16 cellular contexts compared by ENCODE assay signal in the genomic region with DNA sequence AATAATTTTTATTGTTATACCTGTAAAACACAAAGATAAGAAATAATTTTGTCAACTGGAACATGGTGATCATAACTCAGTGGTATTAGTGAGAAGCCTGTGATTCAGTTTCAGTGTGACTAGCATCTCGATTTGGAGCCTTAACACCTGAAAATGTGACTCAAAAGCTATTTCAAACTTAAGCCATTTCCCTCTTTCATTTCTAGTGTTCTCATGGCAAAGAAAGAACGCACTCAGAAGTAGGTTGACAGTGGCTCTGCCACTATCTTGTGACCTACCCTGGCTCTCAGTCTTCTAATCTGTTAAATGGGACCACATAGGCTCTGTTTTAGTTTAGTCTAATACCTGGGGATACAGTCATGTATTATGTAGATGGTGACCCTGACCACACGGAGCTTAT.
DNase-seq lines count a peak whose midpoint lies in the region; ATAC-seq, FAIRE-seq and TF ChIP-seq lines count a peak whose summit lies in the region.
"Had no signal": no experiment of that assay in that cellular context is flagged by ENCODE, and none has a peak within 500 bp of the region (broad histone marks: within the 10 kb centered on the region; RNA-seq: fewer than 3 reads in every experiment).

No MANE protein-coding gene starts in this region.

- 0 out of 2 replicates have a peak overlapping the region, but pooled peaks have one; percentile 9 for H3K9ac ChIP-seq in MM.1S (ENCODE audit: low read length)

- no peak for TF ChIP-seq CTCF in MM.1S (IDR thresholded peaks at IDR 0.05; ENCODE audit: low read length)

- peaks cover 33% of the 10 kb centered on the region for H3F3A ChIP-seq in MM.1S (ENCODE audit: insufficient read depth, low read length)

- no peak overlapping the region for H3K4me3 Mint-ChIP-seq in effector memory CD8-positive, alpha-beta T cell
- H3K4me3 Mint-ChIP-seq: activated naive CD8-positive, alpha-beta T cell treated with anti-CD3 and anti-CD28 coated beads, Interleukin-2, amount 10 ng/mL, durations not matched to agents 7 days and 5 days; B cell had no signal

- H3K27ac Mint-ChIP-seq in effector memory CD8-positive, alpha-beta T cell, result no peak overlapping the region
- H3K27ac Mint-ChIP-seq: activated naive CD8-positive, alpha-beta T cell treated with anti-CD3 and anti-CD28 coated beads, Interleukin-2, amount 10 ng/mL, durations not matched to agents 7 days and 5 days; B cell had no signal

- H3K36me3 Mint-ChIP-seq in effector memory CD8-positive, alpha-beta T cell (ENCODE audit: insufficient read depth), result no peaks in the 10 kb centered on the region
- H3K36me3 Mint-ChIP-seq: activated naive CD8-positive, alpha-beta T cell treated with anti-CD3 and anti-CD28 coated beads, Interleukin-2, amount 10 ng/mL, durations not matched to agents 7 days and 5 days had no signal

- no peaks in the 10 kb centered on the region for H3K79me2 ChIP-seq in MM.1S (ENCODE audit: low read length)

- H3K4me1 ChIP-seq in MM.1S (ENCODE audit: low read length), result peaks cover 69% of the 10 kb centered on the region
- H3K4me1 ChIP-seq: esophagus squamous epithelium had no signal

- no peaks in the 10 kb centered on the region for H3K36me3 ChIP-seq in MM.1S (replicated peaks; ENCODE audit: insufficient read depth, low read length)
- H3K36me3 ChIP-seq: esophagus squamous epithelium had no signal

- no peaks in the 10 kb centered on the region for H3K27me3 ChIP-seq in MM.1S (replicated peaks; ENCODE audit: insufficient read depth, low read length)

- H2AFZ ChIP-seq in MM.1S (ENCODE audit: low read length), result no peak overlapping the region

- H4K20me1 ChIP-seq in MM.1S (ENCODE audit: insufficient read depth, low read length), result no peaks in the 10 kb centered on the region

- peak; percentile 97 for FAIRE-seq in GM18507 (lab: Jason Lieb, UNC)
- FAIRE-seq: RCC 7860 had no signal

- H3K9me3 Mint-ChIP-seq in effector memory CD8-positive, alpha-beta T cell, result no peaks in the 10 kb centered on the region
- H3K9me3 Mint-ChIP-seq: activated naive CD8-positive, alpha-beta T cell treated with anti-CD3 and anti-CD28 coated beads, Interleukin-2, amount 10 ng/mL, durations not matched to agents 7 days and 5 days had no signal

- no peaks in the 10 kb centered on the region for H3K4me1 Mint-ChIP-seq in effector memory CD8-positive, alpha-beta T cell (ENCODE audit: low read depth in 2 of 2)

- peak overlapping the region; percentile 35 for H3K4me2 ChIP-seq in MM.1S (ENCODE audit: low read depth, low read length)

- H3K27me3 Mint-ChIP-seq in effector memory CD8-positive, alpha-beta T cell, result peaks cover 73 to 92% of the 10 kb centered on the region in 2 donors

- no peak overlapping the region for H3K4me3 ChIP-seq in MM.1S (ENCODE audit: low read length)
- H3K4me3 ChIP-seq: esophagus squamous epithelium had no signal

- no peaks in the 10 kb centered on the region for H3K9me2 ChIP-seq in MM.1S (replicated peaks; ENCODE audit: insufficient read depth, low read length)

- no peaks in the 10 kb centered on the region for H3K9me3 ChIP-seq in MM.1S (replicated peaks; ENCODE audit: insufficient read depth, low read length)
- H3K9me3 ChIP-seq: esophagus squamous epithelium had no signal

- DNase-seq in GM18507 (ENCODE audit: extremely low spot score, insufficient read length, low read depth) (peak; percentile 36), MM.1S (peak; percentile 74), LoVo (ENCODE audit: low spot score) (no peak)
- DNase-seq in activated CD8-positive, alpha-beta memory T cell treated with anti-CD3 and anti-CD28 coated beads for 24 hours, result no peak
- no peak for DNase-seq in effector memory CD8-positive, alpha-beta T cell
- DNase-seq in effector CD4-positive, alpha-beta T cell, result no peak
- DNase-seq: activated naive CD8-positive, alpha-beta T cell treated with anti-CD3 and anti-CD28 coated beads, Interleukin-2, amount 10 ng/mL, durations not matched to agents 7 days and 5 days; esophagus squamous epithelium; NCI-H226; stimulated activated CD4-positive, alpha-beta T cell treated with anti-CD3 and anti-CD28 coated beads, Interleukin-2, amount 100 ng/mL, for 24 hours; stimulated activated naive CD4-positive, alpha-beta T cell treated with Interleukin-2 at 50 U/mL for 16 hours; T-helper 9 cell had no signal

- H3K27ac ChIP-seq in MM.1S (ENCODE audit: low read length), result peak overlapping the region; percentile 77
- H3K27ac ChIP-seq: esophagus squamous epithelium had no signal

- ATAC-seq in GM19467 (IDR thresholded peaks at IDR 0.05; ENCODE audit: unreplicated experiment) (peak; percentile 39), HG02870 (IDR thresholded peaks at IDR 0.05; ENCODE audit: unreplicated experiment) (peak; percentile 56)
- ATAC-seq in effector memory CD8-positive, alpha-beta T cell (replicated peaks), result no peak

Comparison
In these comparisons a context has a peak if more than half of its experiments do, and no peak if none do; other contexts are left out.
1. DNase-seq: peak in GM18507 (single experiment) and MM.1S (single experiment); none in activated CD8-positive, alpha-beta memory T cell treated with anti-CD3 and anti-CD28 coated beads for 24 hours (single experiment), LoVo (single experiment), effector memory CD8-positive, alpha-beta T cell (0 of 3) and effector CD4-positive, alpha-beta T cell (single experiment).